8 cellular contexts compared by ENCODE assay signal in the genomic region with DNA sequence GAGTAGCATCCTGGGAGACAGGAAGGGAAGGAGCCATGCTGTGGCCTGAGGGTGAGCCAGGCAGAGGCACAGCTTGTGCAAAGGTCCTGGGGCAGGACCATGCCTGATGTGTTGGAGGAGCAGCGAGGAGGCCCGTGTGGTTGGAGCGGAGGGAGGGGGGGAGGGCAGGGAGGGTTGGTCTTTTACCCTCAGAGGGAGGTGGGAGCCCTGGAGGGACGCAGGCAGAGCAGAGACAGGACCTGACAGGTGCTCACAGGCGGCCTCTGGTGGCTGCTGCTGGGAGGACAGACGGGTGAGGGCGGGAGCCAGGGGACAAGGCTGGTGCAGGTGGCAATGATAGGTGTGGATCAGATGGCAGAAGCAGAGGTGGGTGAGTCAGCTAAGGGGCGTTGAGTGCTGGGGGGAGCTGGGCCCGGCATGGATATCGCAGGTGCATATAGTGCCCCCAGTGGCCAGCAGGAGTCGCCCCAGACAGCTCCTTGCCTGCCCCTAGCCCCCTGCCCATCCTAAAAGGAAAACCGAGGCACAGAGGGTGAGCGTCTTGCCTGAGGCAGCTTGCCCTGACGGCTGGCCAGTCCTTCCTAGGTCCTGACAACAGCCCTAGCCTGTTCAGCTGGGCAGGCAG. TPM values are rescaled to one million over a fixed set of nuclear protein-coding genes. Genes with fewer than 3 reads are reported as not detected.
DNase-seq lines count a peak whose midpoint lies in the region; ATAC-seq and TF ChIP-seq lines count a peak whose summit lies in the region.

No MANE protein-coding gene starts in this region.

- DNase-seq in DND-41, result peak; percentile 81
- DNase-seq in M059J (ENCODE audit: low read depth), result peak; percentile 31
- DNase-seq in activated CD4-positive, CD25-positive, alpha-beta regulatory T cell treated with anti-CD3 and anti-CD28 coated beads, Interleukin-2, amount 50 U/mL, for 16 hours (ENCODE audit: low read depth, low spot score), result peak; percentile 51
- peak; percentile 48 to 53 for DNase-seq in cardiac fibroblast (ENCODE audit: low read depth in 2 of 2)
- DNase-seq in lung (ENCODE audit: low spot score), result peak; percentile 73
- DNase-seq in stimulated activated CD8-positive, alpha-beta memory T cell treated with anti-CD3 and anti-CD28 coated beads, Interleukin-7, amount 100 ng/mL, for 1 hour (ENCODE audit: low read depth in 2 of 2), result peak; percentile 47 to 63
- no peak for DNase-seq in putamen (ENCODE audit: low spot score)

- H3K27me3 ChIP-seq in DND-41 (ENCODE audit: insufficient read depth, low read length, poor library complexity) (no peaks in the 10 kb centered on the region), lung (ENCODE audit: control insufficient read depth, insufficient read depth) (no peaks in the 10 kb centered on the region)

- peaks cover 21% of the 10 kb centered on the region for H3K4me1 ChIP-seq in DND-41 (ENCODE audit: insufficient read depth, low read length)
- no peaks in the 10 kb centered on the region for H3K4me1 ChIP-seq in lung (ENCODE audit: control insufficient read depth in 2 of 2, insufficient read depth in 2 of 2, low read length in 2 of 2)

- no peak overlapping the region for H2AFZ ChIP-seq in DND-41 (ENCODE audit: low read depth, low read length)

- H3K79me2 ChIP-seq in DND-41 (ENCODE audit: insufficient read depth, low read length), result peaks cover 23% of the 10 kb centered on the region

- H3K9me3 ChIP-seq in DND-41 (ENCODE audit: insufficient read depth, low read length, severe bottlenecking) (peaks cover 4% of the 10 kb centered on the region), lung (ENCODE audit: control insufficient read depth in 2 of 2, insufficient read depth in 1 of 2, low read length in 1 of 2) (no peaks in the 10 kb centered on the region)

- H3K4me3 ChIP-seq in DND-41 (ENCODE audit: low read depth in 1 of 2, low read length in 2 of 2) (no peak overlapping the region), cardiac fibroblast (replicated peaks in 1 of 2; ENCODE audit: low read depth in 2 of 2, low read length in 2 of 2) (no peak overlapping the region), lung (no peak overlapping the region)

- TF ChIP-seq CTCF in DND-41 (IDR thresholded peaks at IDR 0.05; ENCODE audit: borderline replicate concordance, extremely low read depth, low read length, poor library complexity, severe bottlenecking) (peak; percentile 84), cardiac fibroblast (IDR thresholded peaks at IDR 0.05; ENCODE audit: low read depth, low read length) (peak; percentile 84), lung (IDR thresholded peaks at IDR 0.05; ENCODE audit: control extremely low read depth, extremely low read depth) (peak; percentile 50)

- no peaks in the 10 kb centered on the region for H4K20me1 ChIP-seq in DND-41 (ENCODE audit: insufficient read depth, low read length)

- ATAC-seq in DND-41 (ENCODE audit: insufficient read depth, low read depth) (peak; percentile 93), lung (ENCODE audit: insufficient read depth, low FRiP score) (peak; percentile 78), HG03378 (IDR thresholded peaks at IDR 0.05; ENCODE audit: unreplicated experiment) (no peak)

- H3K36me3 ChIP-seq in DND-41 (ENCODE audit: insufficient read depth, low read length) (peaks cover under 1% of the 10 kb centered on the region), lung (ENCODE audit: control insufficient read depth in 2 of 2, insufficient read depth in 2 of 2, low read length in 2 of 2) (peaks cover 5 to 22% of the 10 kb centered on the region in 2 donors)

- H3K9ac ChIP-seq in DND-41 (ENCODE audit: low read depth, low read length), result no peak overlapping the region

- H3K27ac ChIP-seq in DND-41 (ENCODE audit: low read length), result peak overlapping the region; percentile 53; the same call in 1 of the 2 replicates
- no peak overlapping the region for H3K27ac ChIP-seq in lung (ENCODE audit: low read depth in 1 of 2, low read length in 1 of 2)

- WGBS in lung, 2 donors, result 23 to 39% methylated on average over 14 of the region's 14 CpGs

- H3K4me2 ChIP-seq in DND-41 (ENCODE audit: insufficient read depth, low read length), result no peak overlapping the region

RNA-seq across cellular contexts. Expression of a gene that starts 9.8 kb away (rescaled TPM):
- not detected in 2 replicates for total RNA-seq in M059J (2014; rRNA removed; shearing (Covaris generic))
- 10 to 100 TPM; 18.6 to 36.0 TPM for total RNA-seq in lung
- 10 to 100 TPM; 21.5 to 65.4 TPM for polyA plus RNA-seq in lung

RNA-seq across cellular contexts. Expression of a gene that starts 31.9 kb away (rescaled TPM):
- total RNA-seq in M059J (2014; rRNA removed; shearing (Covaris generic)), result 38.0 and 69.7 TPM in 2 replicates
- 10 to 100 TPM; 39.4 to 80.9 TPM for total RNA-seq in lung
- 10 to 100 TPM; 36.8 to 37.1 TPM for polyA plus RNA-seq in lung

RNA-seq across cellular contexts. Expression of a gene that starts 52.6 kb away (rescaled TPM):
- not detected in 2 replicates for total RNA-seq in M059J (2014; rRNA removed; shearing (Covaris generic))
- 10 to 100 TPM in 1 of 2 donors, 1 to 10 TPM in 1; 7.3 to 18.8 TPM for total RNA-seq in lung
- polyA plus RNA-seq in lung, result 10 to 100 TPM; 14.7 to 40.5 TPM

RNA-seq across cellular contexts. Expression of a gene that starts 59.7 kb away (rescaled TPM):
- total RNA-seq in M059J (2014; rRNA removed; shearing (Covaris generic)), result 44.7 and 76.1 TPM in 2 replicates
- 100 to 1,000 TPM in 1 of 2 donors, 10 to 100 TPM in 1; 24.8 to 117 TPM for total RNA-seq in lung
- polyA plus RNA-seq in lung, result 10 to 100 TPM; 54.3 to 71.9 TPM

Comparison
In these comparisons a context has a peak if more than half of its experiments do, and no peak if none do; other contexts are left out.
1. RNA of a gene that starts 9.8 kb away (total RNA-seq): 18.6 to 36.0 TPM in lung; not detected in M059J; every median in the first group is over 10 times any median in the second.
2. Peak in every context shown above with its lines, with median percentiles within 50 percentile points of each other: CTCF ChIP-seq.